19 cellular contexts compared by ENCODE assay signal in the genomic region with DNA sequence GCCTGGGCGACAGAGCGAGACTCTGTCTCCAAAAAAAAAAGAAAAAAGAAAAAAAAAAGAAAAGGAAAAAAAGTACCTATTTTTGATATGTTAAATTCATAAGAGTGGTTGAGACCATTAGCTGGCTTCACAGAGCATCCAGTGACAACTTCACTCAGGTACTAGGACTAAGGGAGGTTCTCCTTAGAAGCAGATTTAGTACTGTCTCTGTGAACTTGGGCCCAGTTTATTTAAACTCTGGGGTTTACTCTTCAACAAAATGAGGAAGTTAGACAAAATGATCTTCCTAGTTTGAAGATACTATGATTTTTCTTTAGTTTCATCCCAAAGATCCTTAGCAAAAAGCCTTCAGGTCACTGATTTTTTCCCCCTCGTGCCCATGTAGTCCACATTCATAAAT. TPM values are rescaled to one million over a fixed set of nuclear protein-coding genes. Genes with fewer than 3 reads are reported as not detected.
"Had no signal": no experiment of that assay in that cellular context is flagged by ENCODE, and none has a peak within 500 bp of the region (broad histone marks: within the 10 kb centered on the region; RNA-seq: fewer than 3 reads in every experiment).

No MANE protein-coding gene starts in this region.

- H3K9me3 ChIP-seq: gastrocnemius medialis, heart right ventricle, mucosa of descending colon, transverse colon had no signal

- H3K27me3 Mint-ChIP-seq: activated CD4-positive, alpha-beta T cell treated with anti-CD3 and anti-CD28 coated beads, Interleukin-2, amount 10 ng/mL, durations not matched to agents 24 days and 14 days; progenitor cell of endocrine pancreas had no signal

- H3K9me3 Mint-ChIP-seq: activated CD4-positive, alpha-beta T cell treated with anti-CD3 and anti-CD28 coated beads, Interleukin-2, amount 10 ng/mL, durations not matched to agents 24 days and 14 days; natural killer cell; stimulated activated effector memory CD8-positive, alpha-beta T cell treated with anti-CD3 and anti-CD28 coated beads, Interleukin-12 subunit alpha, Interleukin-12 subunit beta, amount 100 ng/mL, for 72 hours; WTC11 had no signal

- H3K4me3 ChIP-seq: coronary artery, gastrocnemius medialis, heart right ventricle, mucosa of descending colon, transverse colon had no signal

- ATAC-seq: gastrocnemius medialis; heart right ventricle; mucosa of descending colon; natural killer cell; right cardiac atrium; stimulated activated effector memory CD8-positive, alpha-beta T cell treated with anti-CD3 and anti-CD28 coated beads, Interleukin-12 subunit alpha, Interleukin-12 subunit beta, amount 100 ng/mL, for 72 hours; WTC11 had no signal

- H3K4me3 Mint-ChIP-seq: activated CD4-positive, alpha-beta T cell treated with anti-CD3 and anti-CD28 coated beads, Interleukin-2, amount 10 ng/mL, durations not matched to agents 24 days and 14 days; natural killer cell; stimulated activated effector memory CD8-positive, alpha-beta T cell treated with anti-CD3 and anti-CD28 coated beads, Interleukin-12 subunit alpha, Interleukin-12 subunit beta, amount 100 ng/mL, for 72 hours; WTC11 had no signal

- DNase-seq: activated CD4-positive, alpha-beta T cell treated with anti-CD3 and anti-CD28 coated beads, Interleukin-2, amount 10 ng/mL, durations not matched to agents 24 days and 14 days; activated CD8-positive, alpha-beta memory T cell treated with anti-CD3 and anti-CD28 coated beads for 24 hours; activated naive CD4-positive, alpha-beta T cell treated with anti-CD3 and anti-CD28 coated beads, Interleukin-2, amount 50 U/mL, for 16 hours; caudate nucleus; effector CD8-positive, alpha-beta T cell; gastrocnemius medialis; heart right ventricle; mammary epithelial cell; mucosa of descending colon; natural killer cell; nucleus accumbens; right cardiac atrium; small intestine; transverse colon had no signal

- H3K27me3 ChIP-seq: gastrocnemius medialis, heart right ventricle, transverse colon had no signal

- H3K27ac ChIP-seq: coronary artery, heart right ventricle, transverse colon had no signal

- H3K4me1 ChIP-seq: transverse colon had no signal

- H3K4me1 Mint-ChIP-seq: natural killer cell; stimulated activated effector memory CD8-positive, alpha-beta T cell treated with anti-CD3 and anti-CD28 coated beads, Interleukin-12 subunit alpha, Interleukin-12 subunit beta, amount 100 ng/mL, for 72 hours had no signal

- H3K27ac Mint-ChIP-seq: activated CD4-positive, alpha-beta T cell treated with anti-CD3 and anti-CD28 coated beads, Interleukin-2, amount 10 ng/mL, durations not matched to agents 24 days and 14 days; natural killer cell; progenitor cell of endocrine pancreas; stimulated activated effector memory CD8-positive, alpha-beta T cell treated with anti-CD3 and anti-CD28 coated beads, Interleukin-12 subunit alpha, Interleukin-12 subunit beta, amount 100 ng/mL, for 72 hours; WTC11 had no signal

RNA-seq across cellular contexts. Expression of a gene that starts 31.3 kb away (rescaled TPM):
- total RNA-seq: natural killer cell, progenitor cell of endocrine pancreas, subcutaneous adipose tissue, transverse colon had no signal
